In genomic region chr14:57492859-57493258, GRCh38 we compare ENCODE assay signal across 16 cellular contexts. TPM values are rescaled to one million over a fixed set of nuclear protein-coding genes. Genes with fewer than 3 reads are reported as not detected.
DNase-seq lines count a peak whose midpoint lies in the region; ATAC-seq, FAIRE-seq and TF ChIP-seq lines count a peak whose summit lies in the region.
"Had no signal": no experiment of that assay in that cellular context is flagged by ENCODE, and none has a peak within 500 bp of the region (broad histone marks: within the 10 kb centered on the region; RNA-seq: fewer than 3 reads in every experiment).

No MANE protein-coding gene starts in this region.

- H3K9me3 Mint-ChIP-seq in activated naive CD8-positive, alpha-beta T cell treated with anti-CD3 and anti-CD28 coated beads for 36 hours = no peaks in the 10 kb centered on the region
- H3K9me3 Mint-ChIP-seq: activated CD4-positive, alpha-beta T cell treated with anti-CD3 and anti-CD28 coated beads, Interleukin-2, amount 10 ng/mL, durations not matched to agents 7 days and 5 days; activated naive CD8-positive, alpha-beta T cell treated with anti-CD3 and anti-CD28 coated beads, Interleukin-2, amount 50 U/mL, for 24 hours had no signal

- H3K4me2 ChIP-seq in A549 (peak overlapping the region; percentile 78), SK-N-SH (no peak overlapping the region), hepatocyte (peak overlapping the region; percentile 65)

- H2AFZ ChIP-seq in SK-N-SH (ENCODE audit: low read depth) (no peak overlapping the region), hepatocyte (no peak overlapping the region)

- peak in 1 of 2 experiments; percentile 37 for DNase-seq in A549 (ENCODE audit: low read depth in 1 of 2, low spot score in 1 of 2)
- DNase-seq in HCEC 1CT = peak; percentile 84
- no peak for DNase-seq in SK-N-SH
- DNase-seq in hepatocyte (ENCODE audit: low spot score) = peak; percentile 43
- DNase-seq in activated naive CD8-positive, alpha-beta T cell treated with anti-CD3 and anti-CD28 coated beads for 36 hours = no peak
- DNase-seq in BE2C = no peak
- no peak for DNase-seq in cortex of kidney (lab: John Stamatoyannopoulos, UW)
- DNase-seq in COLO829 (ENCODE audit: low spot score) = no peak
- DNase-seq: activated CD4-positive, alpha-beta T cell treated with anti-CD3 and anti-CD28 coated beads, Interleukin-2, amount 10 ng/mL, durations not matched to agents 7 days and 5 days; activated naive CD8-positive, alpha-beta T cell treated with anti-CD3 and anti-CD28 coated beads, Interleukin-2, amount 50 U/mL, for 24 hours; NCI-H1048; RPMI8226 had no signal

- no peaks in the 10 kb centered on the region for H3F3A ChIP-seq in SK-N-SH (replicated peaks; ENCODE audit: insufficient read depth)

- CTCF ChIA-PET in A549 (lab: Yijun Ruan, JAX) = interaction anchor here (0.6 kb wide), 1 partner anchor 18 kb away, joined by 3 read pairs; no protein-coding TSS in a partner anchor
- CTCF ChIA-PET in SK-N-SH (lab: Yijun Ruan, JAX) = interaction anchor here (1.4 kb wide), 1 partner anchor 579 kb away, joined by 5 read pairs; no protein-coding TSS in a partner anchor

- no peaks in the 10 kb centered on the region for H3K9me3 ChIP-seq in A549
- no peaks in the 10 kb centered on the region for H3K9me3 ChIP-seq in SK-N-SH
- H3K9me3 ChIP-seq in hepatocyte (ENCODE audit: low read depth) = no peaks in the 10 kb centered on the region
- no peaks in the 10 kb centered on the region for H3K9me3 ChIP-seq in BE2C
- H3K9me3 ChIP-seq: BLaER1 had no signal

- H3K9me2 ChIP-seq in SK-N-SH (no peaks in the 10 kb centered on the region), hepatocyte (replicated peaks; ENCODE audit: insufficient read depth) (no peaks in the 10 kb centered on the region)

- H3K36me3 ChIP-seq in SK-N-SH (replicated peaks in 1 of 2; ENCODE audit: control insufficient read depth in 1 of 2, insufficient read depth in 2 of 2, low read length in 1 of 2) (no peaks in the 10 kb centered on the region), hepatocyte (replicated peaks; ENCODE audit: insufficient read depth, low read depth) (no peaks in the 10 kb centered on the region), BE2C (no peaks in the 10 kb centered on the region)
- H3K36me3 ChIP-seq: BLaER1 had no signal

- H3K27me3 Mint-ChIP-seq in activated naive CD8-positive, alpha-beta T cell treated with anti-CD3 and anti-CD28 coated beads for 36 hours = no peaks in the 10 kb centered on the region

- POLR2A ChIA-PET in A549 (lab: Yijun Ruan, JAX) = no interaction called here
- POLR2A ChIA-PET in SK-N-SH (lab: Yijun Ruan, JAX) = no interaction called here

- no peaks in the 10 kb centered on the region for H3K36me3 Mint-ChIP-seq in activated naive CD8-positive, alpha-beta T cell treated with anti-CD3 and anti-CD28 coated beads for 36 hours

- peaks cover 10% of the 10 kb centered on the region for H3K4me1 Mint-ChIP-seq in activated naive CD8-positive, alpha-beta T cell treated with anti-CD3 and anti-CD28 coated beads for 36 hours

- no peaks in the 10 kb centered on the region for H3K27me3 ChIP-seq in SK-N-SH (ENCODE audit: insufficient read depth)
- H3K27me3 ChIP-seq in hepatocyte = no peaks in the 10 kb centered on the region
- H3K27me3 ChIP-seq in BE2C = no peaks in the 10 kb centered on the region
- H3K27me3 ChIP-seq: BLaER1 had no signal

- H3K9ac ChIP-seq in SK-N-SH = no peak overlapping the region
- H3K9ac ChIP-seq: BLaER1 had no signal

- H3K27ac Mint-ChIP-seq in activated naive CD8-positive, alpha-beta T cell treated with anti-CD3 and anti-CD28 coated beads for 36 hours = no peak overlapping the region
- H3K27ac Mint-ChIP-seq: activated CD4-positive, alpha-beta T cell treated with anti-CD3 and anti-CD28 coated beads, Interleukin-2, amount 10 ng/mL, durations not matched to agents 7 days and 5 days; activated naive CD8-positive, alpha-beta T cell treated with anti-CD3 and anti-CD28 coated beads, Interleukin-2, amount 50 U/mL, for 24 hours had no signal

- TF ChIP-seq CTCF in A549 (IDR thresholded peaks at IDR 0.05) (no peak), SK-N-SH (IDR thresholded peaks at IDR 0.05) (no peak), hepatocyte (IDR thresholded peaks at IDR 0.05; ENCODE audit: poor library complexity) (no peak), BE2C (IDR thresholded peaks at IDR 0.05; ENCODE audit: low read depth, low read length) (no peak)

- TF ChIP-seq POLR2A in A549 (IDR thresholded peaks at IDR 0.05; ENCODE audit: low read length) = no peak

- H3K27ac ChIP-seq in A549 (peak overlapping the region; percentile 71 to 87; a peak in 4 of 6 replicates), SK-N-SH (ENCODE audit: low read depth in 2 of 2, low read length in 1 of 2) (no peak overlapping the region), hepatocyte (peak overlapping the region; percentile 32)
- H3K27ac ChIP-seq: BLaER1 had no signal

- ATAC-seq in A549 = peak; percentile 60 to 73; a peak in 4 of 6 replicates
- ATAC-seq: activated naive CD8-positive, alpha-beta T cell treated with anti-CD3 and anti-CD28 coated beads, Interleukin-2, amount 50 U/mL, for 24 hours; esophagus mucosa had no signal

- TF ChIP-seq EP300 in A549 (IDR thresholded peaks at IDR 0.05) (no peak), SK-N-SH (IDR thresholded peaks at IDR 0.05; ENCODE audit: borderline replicate concordance in 1 of 2, low read depth in 1 of 2, low read length in 1 of 2) (0 out of 4 replicates have a peak, but pooled peaks of 1 of the 2 experiments have one; percentile 25)

- H3K4me3 ChIP-seq in A549 (peak overlapping the region; percentile 31; the same call in 2 of the 3 replicates), SK-N-SH (ENCODE audit: low read depth in 2 of 2, low read length in 1 of 2) (no peak overlapping the region), hepatocyte (no peak overlapping the region), BE2C (ENCODE audit: low read depth, low read length) (no peak overlapping the region)
- H3K4me3 ChIP-seq: BLaER1 had no signal

- peak; percentile 36 for FAIRE-seq in A549 (lab: Jason Lieb, UNC)
- FAIRE-seq: GM12892 had no signal

- no peaks in the 10 kb centered on the region for H4K20me1 ChIP-seq in SK-N-SH (ENCODE audit: insufficient read depth)
- H4K20me1 ChIP-seq in hepatocyte (ENCODE audit: insufficient read depth, poor library complexity, severe bottlenecking) = no peaks in the 10 kb centered on the region
- H4K20me1 ChIP-seq: BLaER1 had no signal

- 13% methylated on average over 2 of the region's 2 CpGs for WGBS in A549 (ENCODE audit: missing lambda C conversion rate)
- 0% methylated on average over 2 of the region's 2 CpGs for WGBS in SK-N-SH (ENCODE audit: low lambda C conversion rate)
- 49% methylated on average over 2 of the region's 2 CpGs for WGBS in hepatocyte (ENCODE audit: low lambda C conversion rate, missing lambda C conversion rate)

- no peak for TF ChIP-seq RAD21 in A549 (conservative IDR thresholded peaks at IDR 0.05 in 1 of 2, IDR thresholded peaks at IDR 0.05 in 1 of 2)
- no peak for TF ChIP-seq RAD21 in SK-N-SH (IDR thresholded peaks at IDR 0.05; ENCODE audit: low read length)

- peaks cover 38% of the 10 kb centered on the region for H3K4me1 ChIP-seq in A549
- no peaks in the 10 kb centered on the region; a peak in 1 of 4 replicates for H3K4me1 ChIP-seq in SK-N-SH (ENCODE audit: control insufficient read depth in 1 of 2, insufficient read depth in 2 of 2, low read depth in 1 of 2, low read length in 1 of 2)
- peaks cover 26% of the 10 kb centered on the region for H3K4me1 ChIP-seq in hepatocyte (ENCODE audit: insufficient read depth)
- no peaks in the 10 kb centered on the region for H3K4me1 ChIP-seq in BE2C

- no peaks in the 10 kb centered on the region for H3K79me2 ChIP-seq in SK-N-SH (ENCODE audit: insufficient read depth)
- peaks cover 6% of the 10 kb centered on the region for H3K79me2 ChIP-seq in hepatocyte

- H3K4me3 Mint-ChIP-seq in activated naive CD8-positive, alpha-beta T cell treated with anti-CD3 and anti-CD28 coated beads for 36 hours = no peak overlapping the region
- H3K4me3 Mint-ChIP-seq: activated CD4-positive, alpha-beta T cell treated with anti-CD3 and anti-CD28 coated beads, Interleukin-2, amount 10 ng/mL, durations not matched to agents 7 days and 5 days; activated naive CD8-positive, alpha-beta T cell treated with anti-CD3 and anti-CD28 coated beads, Interleukin-2, amount 50 U/mL, for 24 hours had no signal

TF ChIP-seq in A549, 52 proteins besides CTCF, POLR2A, EP300 and RAD21 (continues in another document):
- no peak for TF ChIP-seq HOXB5 (CRISPR knock-in tag; IDR thresholded peaks at IDR 0.05)
- no peak for TF ChIP-seq RARB (CRISPR knock-in tag; IDR thresholded peaks at IDR 0.05)
- no peak for TF ChIP-seq EHF (CRISPR knock-in tag; IDR thresholded peaks at IDR 0.05)
- TF ChIP-seq ZNF302 (CRISPR knock-in tag; IDR thresholded peaks at IDR 0.05) = no peak
- TF ChIP-seq FOSL2 (IDR thresholded peaks at IDR 0.05) = peak; percentile 52; the same call in 1 of the 2 replicates
- peak; percentile 93 for TF ChIP-seq FOSL2 (CRISPR knock-in tag; IDR thresholded peaks at IDR 0.05)

TF ChIP-seq in SK-N-SH, 30 proteins besides CTCF, POLR2A, EP300 and RAD21 (continues in another document):
- TF ChIP-seq SIN3A (IDR thresholded peaks at IDR 0.05; ENCODE audit: borderline replicate concordance, low read depth, low read length) = no peak
- TF ChIP-seq JUND (IDR thresholded peaks at IDR 0.05) = peak; percentile 54
- peak; percentile 34; the same call in 1 of the 2 replicates for TF ChIP-seq TCF12 (IDR thresholded peaks at IDR 0.05)
- TF ChIP-seq TEAD4 (IDR thresholded peaks at IDR 0.05; ENCODE audit: borderline replicate concordance, insufficient read depth) = peak; percentile 10; the same call in 1 of the 2 replicates
- TF ChIP-seq EZH2phosphoT487 (IDR thresholded peaks at IDR 0.05; ENCODE audit: borderline replicate concordance, low read depth) = no peak
- peak; percentile 67; the same call in 1 of the 2 replicates for TF ChIP-seq FOSL2 (IDR thresholded peaks at IDR 0.05; ENCODE audit: borderline replicate concordance, low read depth)
- no peak for TF ChIP-seq YY1 (IDR thresholded peaks at IDR 0.05; ENCODE audit: low read depth)

RNA-seq across cellular contexts. Expression of gene CCDC198, which starts 0.8 kb away (rescaled TPM):
- polyA plus RNA-seq in A549 (2011; rRNA removed) (10.6 and 11.6 TPM in 2 replicates), A549 (2017; fragmentation: RNase III; extraction: RNeasy Plus Mini Kit Qiagen cat#74134 plus additional on column Dnase treatment) (7.1 to 8.1 TPM (median 7.8 TPM) in 3 replicates), SK-N-SH (2012; rRNA removed) (not detected in 2 replicates), hepatocyte (8.5 and 15.3 TPM in 2 replicates)
- polyA plus RNA-seq in A549 (2012; cell fraction: cytosol; rRNA removed) = 1.9 and 2.6 TPM in 2 replicates
- 6.6 and 11.7 TPM in 2 replicates for polyA plus RNA-seq in A549 (2012; cell fraction: nucleus; rRNA removed)
- 4.6 and 6.2 TPM in 2 replicates for polyA minus RNA-seq in A549 (2011; rRNA and poly(A)+ RNA removed)
- not detected in 2 replicates for polyA plus RNA-seq in SK-N-SH (2012; cell fraction: cytosol; rRNA removed)
- not detected in 2 replicates for polyA plus RNA-seq in SK-N-SH (2012; cell fraction: nucleus; rRNA removed)
- total RNA-seq in hepatocyte = 21.8 and 34.5 TPM in 2 replicates
- not detected for total RNA-seq in activated naive CD8-positive, alpha-beta T cell treated with anti-CD3 and anti-CD28 coated beads for 36 hours
- not detected for polyA plus RNA-seq in BE2C (2012; ENCODE audit: insufficient read depth, insufficient read length, low read depth)
- total RNA-seq: activated CD4-positive, alpha-beta T cell treated with anti-CD3 and anti-CD28 coated beads, Interleukin-2, amount 10 ng/mL, durations not matched to agents 7 days and 5 days; esophagus mucosa; lung microvascular endothelial cell had no signal

Comparison
In these comparisons a context has a peak if more than half of its experiments do, and no peak if none do; other contexts are left out.
1. DNase-seq: peak in HCEC 1CT (single experiment) and hepatocyte (single experiment); none in SK-N-SH (single experiment), activated naive CD8-positive, alpha-beta T cell treated with anti-CD3 and anti-CD28 coated beads for 36 hours (single experiment), BE2C (single experiment), cortex of kidney (single experiment) and COLO829 (single experiment).
2. H3K27ac ChIP-seq: peak in A549 (2 of 2) and hepatocyte (single experiment); none in SK-N-SH (0 of 2).
3. Of the 12 proteins assayed by ChIP-seq in both A549 and SK-N-SH: peak only in A549: none; only in SK-N-SH: PBX3; in both: FOSL2; in neither: 9; mixed calls (peak in some experiments, not most) for 1.